20 cellular contexts compared by ENCODE assay signal in genomic region chr17:80289631-80290030, GRCh38. TPM values are rescaled to one million over a fixed set of nuclear protein-coding genes. Genes with fewer than 3 reads are reported as not detected.
DNase-seq lines count a peak whose midpoint lies in the region; ATAC-seq and TF ChIP-seq lines count a peak whose summit lies in the region.
"Had no signal": no experiment of that assay in that cellular context is flagged by ENCODE, and none has a peak within 500 bp of the region (broad histone marks: within the 10 kb centered on the region; RNA-seq: fewer than 3 reads in every experiment).

No MANE protein-coding gene starts in this region.

- H3K36me3 ChIP-seq in BLaER1 treated with 17β-estradiol and CSF1 and Interleukin-3, amounts not matched to agents 10 nM and 100 nM: peaks cover 65 to 96% (median 83%) of the 10 kb centered on the region in 11 experiments

- H3K9me3 Mint-ChIP-seq in immature natural killer cell: no peaks in the 10 kb centered on the region

- H3K27ac Mint-ChIP-seq in T-helper 17 cell: peak overlapping the region; percentile 27
- peak overlapping the region in 5 of 6 donors; percentile 11 to 84 (median 70) for H3K27ac Mint-ChIP-seq in immature natural killer cell

- no peak for ATAC-seq in T-helper 17 cell
- ATAC-seq: psoas muscle had no signal

- peaks cover 2% of the 10 kb centered on the region for H3K36me3 Mint-ChIP-seq in T-helper 17 cell (ENCODE audit: low read depth)
- H3K36me3 Mint-ChIP-seq in immature natural killer cell: peaks cover 14 to 32% (median 23%) of the 10 kb centered on the region in 3 donors

- H3K27ac ChIP-seq in AG04450 (ENCODE audit: low read depth, low read length): peak overlapping the region; percentile 2
- H3K27ac ChIP-seq in BLaER1 treated with 17β-estradiol and CSF1 and Interleukin-3, amounts not matched to agents 10 nM and 100 nM: peak overlapping the region; percentile 32 to 75 (median 67); a peak in 20 of 22 replicates
- H3K27ac ChIP-seq: esophagus squamous epithelium, Peyer's patch, psoas muscle, thyroid gland had no signal

- H3K9ac ChIP-seq in BLaER1 treated with 17β-estradiol and CSF1 and Interleukin-3, amounts not matched to agents 10 nM and 100 nM: peak overlapping the region; percentile 43 to 67 (median 51); a peak in 18 of 22 replicates
- H3K9ac ChIP-seq: SK-N-SH had no signal

- no peak for TF ChIP-seq CTCF in AG04450 (IDR thresholded peaks at IDR 0.05; ENCODE audit: low read depth, low read length)

- no peaks in the 10 kb centered on the region; the same call in 1 of the 2 replicates for H3K9me3 ChIP-seq in AG04450 (ENCODE audit: control insufficient read depth, insufficient read depth, low read length)
- H3K9me3 ChIP-seq in BLaER1 treated with 17β-estradiol and CSF1 and Interleukin-3, amounts not matched to agents 10 nM and 100 nM (replicated peaks in 1 of 11): no peaks in the 10 kb centered on the region
- H3K9me3 ChIP-seq in T-helper 17 cell (ENCODE audit: control insufficient read depth, low read length, poor library complexity, severe bottlenecking): no peaks in the 10 kb centered on the region
- H3K9me3 ChIP-seq: esophagus squamous epithelium, Peyer's patch, psoas muscle, SK-N-SH, thyroid gland had no signal

- CTCF ChIA-PET in AG04450 (lab: Charles Lee): no interaction called here

- H3K4me2 ChIP-seq in BLaER1 treated with 17β-estradiol and CSF1 and Interleukin-3, amounts not matched to agents 10 nM and 100 nM: peak overlapping the region; percentile 40 to 77 (median 70)
- H3K4me2 ChIP-seq: SK-N-SH had no signal

- H3K27me3 ChIP-seq in AG04450 (ENCODE audit: control insufficient read depth, insufficient read depth, low read length): no peaks in the 10 kb centered on the region
- H3K27me3 ChIP-seq in BLaER1 treated with 17β-estradiol and CSF1 and Interleukin-3, amounts not matched to agents 10 nM and 100 nM: no peaks in the 10 kb centered on the region
- H3K27me3 ChIP-seq: esophagus squamous epithelium, Peyer's patch, thyroid gland had no signal

- H3K4me1 Mint-ChIP-seq in T-helper 17 cell: peaks cover 3% of the 10 kb centered on the region
- peaks cover 14 to 21% of the 10 kb centered on the region in 2 donors for H3K4me1 Mint-ChIP-seq in immature natural killer cell

- H3K27me3 Mint-ChIP-seq in T-helper 17 cell (no peaks in the 10 kb centered on the region), immature natural killer cell (ENCODE audit: low read depth in 3 of 3) (peaks cover 0 to 3% (median 0%) of the 10 kb centered on the region in 3 donors)

- H3K4me3 Mint-ChIP-seq in T-helper 17 cell: no peak overlapping the region
- no peak overlapping the region for H3K4me3 Mint-ChIP-seq in immature natural killer cell

- H4K20me1 ChIP-seq in BLaER1 treated with 17β-estradiol and CSF1 and Interleukin-3, amounts not matched to agents 10 nM and 100 nM: peaks cover 4 to 56% (median 46%) of the 10 kb centered on the region in 11 experiments; a peak in 19 of 22 replicates

- peaks cover 32 to 71% (median 53%) of the 10 kb centered on the region in 10 experiments for H3K4me1 ChIP-seq in BLaER1 treated with 17β-estradiol and CSF1 and Interleukin-3, amounts not matched to agents 10 nM and 100 nM
- H3K4me1 ChIP-seq: esophagus squamous epithelium, Peyer's patch, psoas muscle, thyroid gland had no signal

- POLR2A ChIA-PET in AG04450 (lab: Yijun Ruan, JAX): no interaction called here

- no peak for DNase-seq in AG04450 (ENCODE audit: low read depth, low spot score)
- DNase-seq in T-helper 17 cell: no peak
- DNase-seq in immature natural killer cell: no peak
- no peak for DNase-seq in ureter (ENCODE audit: low spot score)
- no peak for DNase-seq in cerebellum (ENCODE audit: low spot score)
- DNase-seq in AG08395 (ENCODE audit: low spot score): no peak
- DNase-seq: C1 segment of cervical spinal cord; DMS153; esophagus squamous epithelium; IMR-90; NCI-H2107; NCI-H82; Peyer's patch; SK-N-SH; small intestine; stimulated activated CD4-positive, alpha-beta T cell treated with anti-CD3 and anti-CD28 coated beads, Interleukin-4, amount 100 ng/mL, for 4 hours; stimulated activated CD8-positive, alpha-beta memory T cell treated with anti-CD3 and anti-CD28 coated beads, Interleukin-4, amount 100 ng/mL, for 48 hours; thyroid gland had no signal

- H3K4me3 ChIP-seq in AG04450 (ENCODE audit: low read depth, low read length): no peak overlapping the region
- no peak overlapping the region for H3K4me3 ChIP-seq in BLaER1 treated with 17β-estradiol and CSF1 and Interleukin-3, amounts not matched to agents 10 nM and 100 nM
- H3K4me3 ChIP-seq: esophagus squamous epithelium, Peyer's patch, psoas muscle, thyroid gland had no signal

RNA-seq across cellular contexts. Expression of gene RNF213, which starts 29.0 kb away (rescaled TPM):
- polyA plus RNA-seq in AG04450 (2011; rRNA removed): 46.8 and 51.5 TPM in 2 replicates
- 121 and 163 TPM in 2 replicates for polyA minus RNA-seq in AG04450 (2011; rRNA and poly(A)+ RNA removed)
- total RNA-seq in T-helper 17 cell: 100 to 1,000 TPM; 528 to 571 TPM
- polyA plus RNA-seq in immature natural killer cell: 100 to 1,000 TPM in 1 of 3 donors, 10 to 100 TPM in 2; 12.7 to 117 (median 25.9) TPM
- 221 TPM for total RNA-seq in ureter
- total RNA-seq in cerebellum: 31.9 TPM
